ENCODE assay signal across 8 cellular contexts in genomic region chr1:12617511-12617900, GRCh38. TPM values are rescaled to one million over a fixed set of nuclear protein-coding genes. Genes with fewer than 3 reads are reported as not detected.
DNase-seq lines count a peak whose midpoint lies in the region; ATAC-seq, FAIRE-seq and TF ChIP-seq lines count a peak whose summit lies in the region.

No MANE protein-coding gene starts in this region.

- ATAC-seq in left lung: peak; percentile 17
- no peak for ATAC-seq in GM21576 (IDR thresholded peaks at IDR 0.05; ENCODE audit: unreplicated experiment)

- H4K20me1 ChIP-seq in Loucy (ENCODE audit: insufficient read depth, low read length, poor library complexity, severe bottlenecking): no peaks in the 10 kb centered on the region

- no peaks in the 10 kb centered on the region for H3F3A ChIP-seq in Loucy (ENCODE audit: low read depth)

- WGBS in adipose tissue, 3 donors: 0 to 1% (median 0%) methylated on average over 10 to 13 of the region's 13 CpGs

- H2AFZ ChIP-seq in ACC112 (ENCODE audit: low read length, unreplicated experiment): peak overlapping the region; percentile 39
- peak overlapping the region; percentile 73; the same call in 1 of the 2 replicates for H2AFZ ChIP-seq in Loucy (ENCODE audit: low read length)

- H3K4me2 ChIP-seq in Loucy (ENCODE audit: low read depth, low read length, poor library complexity, severe bottlenecking): peak overlapping the region; percentile 90

- peaks cover 26% of the 10 kb centered on the region for H3K4me1 ChIP-seq in ACC112 (ENCODE audit: control insufficient read depth, insufficient read depth, low read length, unreplicated experiment)
- peaks cover 70% of the 10 kb centered on the region for H3K4me1 ChIP-seq in Loucy (ENCODE audit: insufficient read depth, low read length, poor library complexity, severe bottlenecking)
- peaks cover 22 to 77% of the 10 kb centered on the region in 2 donors for H3K4me1 ChIP-seq in left lung

- intact Hi-C loops in left lung (cut with DNase I): no loop called here

- H3K79me2 ChIP-seq in ACC112 (ENCODE audit: control insufficient read depth, insufficient read depth, low read length, unreplicated experiment) (no peaks in the 10 kb centered on the region), Loucy (ENCODE audit: insufficient read depth, low read length) (peaks cover 44% of the 10 kb centered on the region)

- H3K4me3 ChIP-seq in ACC112 (ENCODE audit: low read depth, low read length) (peak overlapping the region; percentile 83), Loucy (ENCODE audit: low read length, poor library complexity, severe bottlenecking) (peak overlapping the region; percentile 83), left lung (peak overlapping the region; percentile 74 to 76)

- H3K27me3 ChIP-seq in ACC112 (ENCODE audit: insufficient read depth, low read length): no peaks in the 10 kb centered on the region
- no peaks in the 10 kb centered on the region for H3K27me3 ChIP-seq in Loucy (ENCODE audit: insufficient read depth, low read length, poor library complexity, severe bottlenecking)
- H3K27me3 ChIP-seq in left lung: peaks cover 0 to 40% of the 10 kb centered on the region in 2 donors

- H3K9me3 ChIP-seq in Loucy (ENCODE audit: insufficient read depth, low read depth, low read length): no peaks in the 10 kb centered on the region
- no peaks in the 10 kb centered on the region for H3K9me3 ChIP-seq in left lung

- H3K9me2 ChIP-seq in Loucy (replicated peaks; ENCODE audit: low read depth, low read length): no peaks in the 10 kb centered on the region

- H3K27ac ChIP-seq in ACC112 (ENCODE audit: low read depth, low read length) (no peak overlapping the region), adipose tissue (ENCODE audit: low read depth, low read length) (peak overlapping the region; percentile 30), left lung (peak overlapping the region; percentile 80 to 93), substantia nigra (ENCODE audit: low read depth, low read length, poor library complexity, severe bottlenecking) (peak overlapping the region; percentile 73)

- TF ChIP-seq CTCF in Loucy (conservative IDR thresholded peaks at IDR 0.05; ENCODE audit: low read length) (no peak; the same call in 1 of the 2 replicates), left lung (IDR thresholded peaks at IDR 0.05) (no peak), D721Med (IDR thresholded peaks at IDR 0.05; ENCODE audit: insufficient read depth, missing control alignments) (no peak)

- no peaks in the 10 kb centered on the region for H3K36me3 ChIP-seq in ACC112 (ENCODE audit: insufficient read depth, low read length)
- H3K36me3 ChIP-seq in Loucy (ENCODE audit: insufficient read depth, low read length): no peaks in the 10 kb centered on the region
- no peaks in the 10 kb centered on the region for H3K36me3 ChIP-seq in left lung

- no peak for FAIRE-seq in D721Med (lab: Jason Lieb, UNC)

- DNase-seq in left lung: peak in 1 of 2 donors; percentile 48
- DNase-seq in substantia nigra (lab: John Stamatoyannopoulos, UW): no peak
- DNase-seq in NCI-H2227 treated with DMSO at 0.1 percent for 48 hours (lab: John Stamatoyannopoulos, UW): no peak
- DNase-seq in D721Med (ENCODE audit: insufficient read length, low spot score): no peak

- H3K9ac ChIP-seq in Loucy (ENCODE audit: low read depth, low read length, poor library complexity, severe bottlenecking): peak overlapping the region; percentile 98

RNA-seq across cellular contexts. Expression of gene DHRS3, which starts 0.5 kb away (rescaled TPM):
- 100 to 1,000 TPM in 1 of 3 donors, 10 to 100 TPM in 2; 92.1 to 173 (median 96.7) TPM for polyA plus RNA-seq in adipose tissue
- total RNA-seq in left lung: 100 to 1,000 TPM in 1 of 2 donors, 10 to 100 TPM in 1; 53.6 to 120 TPM

RNA-seq across cellular contexts. Expression of gene AADACL4, which starts 26.4 kb away (rescaled TPM):
- 1 to 10 TPM in 1 of 3 donors, not detected in 2; 1.2 TPM for polyA plus RNA-seq in adipose tissue
- not detected for total RNA-seq in left lung
